Comparison of ENCODE assay signal across 27 cellular contexts in the genomic region with DNA sequence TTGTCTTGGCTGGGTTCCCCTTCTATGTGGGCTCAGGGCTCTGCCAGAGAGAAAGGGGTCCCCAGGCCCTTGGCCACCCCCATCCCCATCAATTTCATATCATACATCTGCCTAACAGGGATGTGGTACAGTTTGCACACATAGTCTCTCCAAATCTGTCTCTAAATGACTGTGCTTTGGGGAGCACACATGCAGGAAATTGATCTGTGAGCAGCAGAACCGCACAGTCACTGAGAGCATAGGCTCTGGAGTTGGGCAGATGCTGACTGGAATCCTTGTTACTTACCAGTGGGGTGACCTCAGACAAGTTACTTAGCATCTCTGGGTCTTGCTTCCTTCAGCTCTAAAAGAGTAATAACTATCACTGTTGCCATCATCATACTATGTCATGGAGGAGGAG.
"Had no signal": no experiment of that assay in that cellular context is flagged by ENCODE, and none has a peak within 500 bp of the region (broad histone marks: within the 10 kb centered on the region; RNA-seq: fewer than 3 reads in every experiment).

No MANE protein-coding gene starts in this region.

- FAIRE-seq: astrocyte, kidney, TTC549 had no signal

- ATAC-seq: effector memory CD8-positive, alpha-beta T cell; heart left ventricle; left colon; right lobe of liver had no signal

- H3K4me3 Mint-ChIP-seq: activated naive CD8-positive, alpha-beta T cell; activated T-cell treated with anti-CD3 and anti-CD28 coated beads, Interleukin-2, amount 50 U/mL, for 72 hours; effector memory CD8-positive, alpha-beta T cell; immature natural killer cell; nephron had no signal

- H3K4me3 ChIP-seq: heart left ventricle, right lobe of liver, stomach, thyroid gland, upper lobe of left lung had no signal

- H3K27ac Mint-ChIP-seq: activated naive CD8-positive, alpha-beta T cell; activated T-cell treated with anti-CD3 and anti-CD28 coated beads, Interleukin-2, amount 50 U/mL, for 72 hours; effector memory CD8-positive, alpha-beta T cell; immature natural killer cell; nephron; progenitor cell of endocrine pancreas had no signal

- H3K36me3 ChIP-seq: brain microvascular endothelial cell, heart left ventricle, right lobe of liver, stomach, thyroid gland, upper lobe of left lung had no signal

- DNase-seq: activated CD4-positive, alpha-beta T cell treated with anti-CD3 and anti-CD28 coated beads for 4 hours; activated CD4-positive, alpha-beta T cell treated with anti-CD3 and anti-CD28 coated beads, Interleukin-2, amount 50 U/mL, for 4 hours; activated effector memory CD4-positive, alpha-beta T cell treated with Interleukin-2 at 50 U/mL for 16 hours; activated naive CD4-positive, alpha-beta T cell treated with Interleukin-2 at 50 U/mL for 16 hours; activated T-cell treated with anti-CD3 and anti-CD28 coated beads for 4 hours; activated T-cell treated with anti-CD3 and anti-CD28 coated beads, Interleukin-2, amount 50 U/mL, for 72 hours; brain microvascular endothelial cell; caudate nucleus; cortex of kidney; effector memory CD8-positive, alpha-beta T cell; foreskin fibroblast; heart left ventricle; hypothalamus; immature natural killer cell; kidney; left colon; mammary epithelial cell; right lobe of liver; stimulated activated CD4-positive, alpha-beta T cell treated with anti-CD3 and anti-CD28 coated beads, Interleukin-2, amount 100 ng/mL, for 48 hours; stomach; thyroid gland; upper lobe of left lung had no signal

- H3K27me3 ChIP-seq: brain microvascular endothelial cell, right lobe of liver, thyroid gland, upper lobe of left lung had no signal

- H3K36me3 Mint-ChIP-seq: activated naive CD8-positive, alpha-beta T cell; immature natural killer cell had no signal

- H3K9me3 Mint-ChIP-seq: activated T-cell treated with anti-CD3 and anti-CD28 coated beads, Interleukin-2, amount 50 U/mL, for 72 hours; effector memory CD8-positive, alpha-beta T cell; immature natural killer cell; nephron had no signal

- H3K4me1 Mint-ChIP-seq: immature natural killer cell had no signal
